25 cellular contexts compared by ENCODE assay signal in the genomic region with DNA sequence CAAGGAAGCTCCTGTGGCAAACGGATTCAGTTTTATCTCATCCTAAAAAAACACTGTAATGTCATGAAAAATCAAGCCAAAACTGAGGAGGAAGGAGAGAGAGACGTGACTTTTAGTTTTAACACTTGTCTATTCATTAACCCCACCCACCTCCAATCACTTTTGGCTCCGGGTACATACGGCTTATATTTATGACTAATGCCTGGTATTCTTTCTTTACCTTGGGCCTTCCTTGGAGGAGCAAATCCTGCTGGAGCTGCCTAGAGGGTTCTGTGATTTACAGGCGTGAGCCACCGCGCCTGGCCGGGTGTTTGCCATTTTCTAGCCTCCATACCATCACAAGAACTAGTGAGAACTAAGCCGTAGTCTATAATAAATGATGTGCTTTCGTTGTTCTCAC.
A peak's percentile ranks its signal among the peaks of the same experiment; 100 is the strongest.
DNase-seq lines count a peak whose midpoint lies in the region; ATAC-seq, FAIRE-seq and TF ChIP-seq lines count a peak whose summit lies in the region.
"Had no signal": no experiment of that assay in that cellular context is flagged by ENCODE, and none has a peak within 500 bp of the region (broad histone marks: within the 10 kb centered on the region; RNA-seq: fewer than 3 reads in every experiment).

No MANE protein-coding gene starts in this region.

- no peak for TF ChIP-seq RAD21 in SK-N-SH (IDR thresholded peaks at IDR 0.05; ENCODE audit: low read length)

- no peak for ATAC-seq in SK-N-SH treated with all-trans-retinoic acid at 6 μM for 48 hours
- peak; percentile 87 for ATAC-seq in foreskin keratinocyte
- no peak for ATAC-seq in HG03457 (IDR thresholded peaks at IDR 0.05; ENCODE audit: unreplicated experiment)
- ATAC-seq in HG03039 (IDR thresholded peaks at IDR 0.05; ENCODE audit: unreplicated experiment), result no peak
- ATAC-seq: HepG2, Right ventricle myocardium inferior had no signal

- TF ChIP-seq CTCF in SK-N-SH (IDR thresholded peaks at IDR 0.05) (no peak), foreskin keratinocyte (conservative IDR thresholded peaks at IDR 0.05) (no peak), neural crest cell (conservative IDR thresholded peaks at IDR 0.05) (no peak)

- H3K9ac ChIP-seq in SK-N-SH, result no peak overlapping the region

- H3K27ac ChIP-seq in SK-N-SH (ENCODE audit: low read depth in 2 of 2, low read length in 1 of 2) (peak overlapping the region; percentile 47 to 55; a peak in 3 of 4 replicates), foreskin keratinocyte (no peak overlapping the region)
- H3K27ac ChIP-seq: 22Rv1, PC-9, SJSA1 had no signal

- peaks cover 77% of the 10 kb centered on the region for H3K4me1 Mint-ChIP-seq in neural crest cell

- no peak for TF ChIP-seq EP300 in SK-N-SH (IDR thresholded peaks at IDR 0.05; ENCODE audit: borderline replicate concordance in 1 of 2, low read depth in 1 of 2, low read length in 1 of 2)

- POLR2A ChIA-PET in SK-N-SH (lab: Yijun Ruan, JAX), result no interaction called here

- CTCF ChIA-PET in SK-N-SH (lab: Yijun Ruan, JAX), result no interaction called here

- H3F3A ChIP-seq in SK-N-SH (replicated peaks; ENCODE audit: insufficient read depth), result peaks cover 11% of the 10 kb centered on the region

- no peak overlapping the region for H3K4me2 ChIP-seq in SK-N-SH
- H3K4me2 ChIP-seq: PC-9 had no signal

- H3K36me3 ChIP-seq in SK-N-SH (replicated peaks in 1 of 2; ENCODE audit: control insufficient read depth in 1 of 2, insufficient read depth in 2 of 2, low read length in 1 of 2), result no peaks in the 10 kb centered on the region
- H3K36me3 ChIP-seq: BE2C, SJSA1 had no signal

- H3K27me3 Mint-ChIP-seq in neural crest cell (ENCODE audit: low read depth), result no peaks in the 10 kb centered on the region

- no peaks in the 10 kb centered on the region for H3K79me2 ChIP-seq in SK-N-SH (ENCODE audit: insufficient read depth)

- H3K9me2 ChIP-seq in SK-N-SH, result no peaks in the 10 kb centered on the region

- no peak overlapping the region for H3K4me3 ChIP-seq in SK-N-SH (ENCODE audit: low read depth in 2 of 2, low read length in 1 of 2)
- H3K4me3 ChIP-seq: PC-9, SJSA1 had no signal

- peak overlapping the region; percentile 25 for H3K4me3 Mint-ChIP-seq in neural crest cell
- H3K4me3 Mint-ChIP-seq: CD14-positive monocyte had no signal

- no peaks in the 10 kb centered on the region for H3K9me3 ChIP-seq in SK-N-SH
- H3K9me3 ChIP-seq: BE2C, SJSA1 had no signal

- no peak for DNase-seq in SK-N-SH
- no peak for DNase-seq in GM19239 (ENCODE audit: insufficient read length, low spot score)
- peak in 1 of 2 donors; percentile 36 for DNase-seq in foreskin keratinocyte
- no peak for DNase-seq in neural crest cell (ENCODE audit: low read depth, low spot score)
- no peak for DNase-seq in HCEC 1CT
- DNase-seq: ACHN, BE2C, Karpas-422, NCI-H1092, NCI-H1417 treated with DMSO at 0.1 percent for 48 hours, NCI-H187, NCI-H2171 treated with DMSO at 0.1 percent for 48 hours, NCI-H345, NCI-H524, NCI-H774, PC-9 had no signal

- H3K27me3 ChIP-seq in SK-N-SH (ENCODE audit: insufficient read depth) (no peaks in the 10 kb centered on the region), foreskin keratinocyte (no peaks in the 10 kb centered on the region)
- H3K27me3 ChIP-seq: BE2C, SJSA1 had no signal

- peak; percentile 11 for FAIRE-seq in GM19239 (lab: Jason Lieb, UNC)
- FAIRE-seq: D721Med, HepG2 had no signal

- peaks cover 22% of the 10 kb centered on the region for H3K36me3 Mint-ChIP-seq in neural crest cell (ENCODE audit: low read depth)

- H3K27ac Mint-ChIP-seq in neural crest cell (ENCODE audit: unreplicated experiment), result no peak overlapping the region

- H3K4me1 ChIP-seq in SK-N-SH (ENCODE audit: control insufficient read depth in 1 of 2, insufficient read depth in 2 of 2, low read depth in 1 of 2, low read length in 1 of 2) (peaks cover 7 to 20% of the 10 kb centered on the region in 2 experiments; a peak in 2 of 4 replicates), foreskin keratinocyte (peaks cover 6% of the 10 kb centered on the region)
- H3K4me1 ChIP-seq: SJSA1 had no signal

- no peaks in the 10 kb centered on the region for H4K20me1 ChIP-seq in SK-N-SH (ENCODE audit: insufficient read depth)

- 92% methylated on average over 10 of the region's 10 CpGs for WGBS in SK-N-SH (ENCODE audit: low lambda C conversion rate)

- H2AFZ ChIP-seq in SK-N-SH (ENCODE audit: low read depth), result no peak overlapping the region
- H2AFZ ChIP-seq: PC-9 had no signal

- H3K9me3 Mint-ChIP-seq in neural crest cell, result peaks cover 8% of the 10 kb centered on the region

TF ChIP-seq in SK-N-SH, 30 proteins besides CTCF, POLR2A, EP300 and RAD21 (continues in another document):
- TF ChIP-seq TEAD4 (IDR thresholded peaks at IDR 0.05; ENCODE audit: borderline replicate concordance, insufficient read depth) (no peak), GATA2 (CRISPR knock-in tag; IDR thresholded peaks at IDR 0.05) (no peak), RXRA (IDR thresholded peaks at IDR 0.05; ENCODE audit: borderline replicate concordance, low read depth) (no peak), USF1 (IDR thresholded peaks at IDR 0.05; ENCODE audit: borderline replicate concordance, low read depth) (no peak), TAF1 (IDR thresholded peaks at IDR 0.05; ENCODE audit: borderline replicate concordance, low read depth, low read length) (no peak), MXI1 (IDR thresholded peaks at IDR 0.05; ENCODE audit: low read depth, low read length) (no peak), POLR2AphosphoS5 (IDR thresholded peaks at IDR 0.05; ENCODE audit: low read depth, low read length) (no peak), RCOR1 (IDR thresholded peaks at IDR 0.05; ENCODE audit: low read length) (no peak), SIN3A (IDR thresholded peaks at IDR 0.05; ENCODE audit: borderline replicate concordance, low read depth, low read length) (no peak)
- TF ChIP-seq, protein P1, sequence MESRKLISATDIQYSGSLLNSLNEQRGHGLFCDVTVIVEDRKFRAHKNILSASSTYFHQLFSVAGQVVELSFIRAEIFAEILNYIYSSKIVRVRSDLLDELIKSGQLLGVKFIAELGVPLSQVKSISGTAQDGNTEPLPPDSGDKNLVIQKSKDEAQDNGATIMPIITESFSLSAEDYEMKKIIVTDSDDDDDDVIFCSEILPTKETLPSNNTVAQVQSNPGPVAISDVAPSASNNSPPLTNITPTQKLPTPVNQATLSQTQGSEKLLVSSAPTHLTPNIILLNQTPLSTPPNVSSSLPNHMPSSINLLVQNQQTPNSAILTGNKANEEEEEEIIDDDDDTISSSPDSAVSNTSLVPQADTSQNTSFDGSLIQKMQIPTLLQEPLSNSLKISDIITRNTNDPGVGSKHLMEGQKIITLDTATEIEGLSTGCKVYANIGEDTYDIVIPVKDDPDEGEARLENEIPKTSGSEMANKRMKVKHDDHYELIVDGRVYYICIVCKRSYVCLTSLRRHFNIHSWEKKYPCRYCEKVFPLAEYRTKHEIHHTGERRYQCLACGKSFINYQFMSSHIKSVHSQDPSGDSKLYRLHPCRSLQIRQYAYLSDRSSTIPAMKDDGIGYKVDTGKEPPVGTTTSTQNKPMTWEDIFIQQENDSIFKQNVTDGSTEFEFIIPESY (IDR thresholded peaks at IDR 0.05; ENCODE audit: borderline replicate concordance, low read depth), result no peak

TF ChIP-seq in SK-N-SH treated with all-trans-retinoic acid at 6 μM for 48 hours, 23 proteins besides CTCF, POLR2A, EP300 and RAD21:
- TF ChIP-seq OSR1 (CRISPR knock-in tag; IDR thresholded peaks at IDR 0.05) (no peak), POU6F1 (CRISPR knock-in tag; IDR thresholded peaks at IDR 0.05; ENCODE audit: borderline replicate concordance, low read depth) (no peak), TOX (CRISPR knock-in tag; IDR thresholded peaks at IDR 0.05; ENCODE audit: borderline replicate concordance) (no peak), ESRRG (CRISPR knock-in tag; IDR thresholded peaks at IDR 0.05) (no peak), PPARA (CRISPR knock-in tag; IDR thresholded peaks at IDR 0.05; ENCODE audit: borderline replicate concordance) (no peak), ZFP30 (CRISPR knock-in tag; IDR thresholded peaks at IDR 0.05) (no peak), SNAI2 (CRISPR knock-in tag; IDR thresholded peaks at IDR 0.05) (no peak), TCF4 (CRISPR knock-in tag; IDR thresholded peaks at IDR 0.05; ENCODE audit: borderline replicate concordance) (no peak), ISL1 (CRISPR knock-in tag; IDR thresholded peaks at IDR 0.05) (no peak)
TF ChIP-seq in SK-N-SH treated with all-trans-retinoic acid at 6 μM for 48 hours: peak in this region for 0.
